ENCODE assay signal across 15 cellular contexts in genomic region chr20:38050691-38051090, GRCh38. TPM values are rescaled to one million over a fixed set of nuclear protein-coding genes. Genes with fewer than 3 reads are reported as not detected.
DNase-seq lines count a peak whose midpoint lies in the region; ATAC-seq lines count a peak whose summit lies in the region.
"Had no signal": no experiment of that assay in that cellular context is flagged by ENCODE, and none has a peak within 500 bp of the region (broad histone marks: within the 10 kb centered on the region; RNA-seq: fewer than 3 reads in every experiment).

No MANE protein-coding gene starts in this region.

- H3K4me3 ChIP-seq in CD4-positive, CD25-positive, alpha-beta regulatory T cell (ENCODE audit: low read depth, low read length) = no peak overlapping the region
- H3K4me3 ChIP-seq: suprapubic skin had no signal

- peaks cover 17% of the 10 kb centered on the region for H3K36me3 Mint-ChIP-seq in CD4-positive, CD25-positive, alpha-beta regulatory T cell
- H3K36me3 Mint-ChIP-seq in activated naive CD8-positive, alpha-beta T cell treated with anti-CD3 and anti-CD28 coated beads, Interleukin-2, amount 50 U/mL, for 24 hours (ENCODE audit: low read depth) = peaks cover 43% of the 10 kb centered on the region

- peak; percentile 31 to 46 for ATAC-seq in CD4-positive, CD25-positive, alpha-beta regulatory T cell (ENCODE audit: low read depth in 2 of 2)
- peak; percentile 53 for ATAC-seq in activated naive CD8-positive, alpha-beta T cell treated with anti-CD3 and anti-CD28 coated beads, Interleukin-2, amount 50 U/mL, for 24 hours
- ATAC-seq in HG02678 (IDR thresholded peaks at IDR 0.05; ENCODE audit: unreplicated experiment) (no peak), GM21825 (IDR thresholded peaks at IDR 0.05; ENCODE audit: unreplicated experiment) (no peak), GM19328 (IDR thresholded peaks at IDR 0.05; ENCODE audit: unreplicated experiment) (no peak)
- ATAC-seq: effector memory CD8-positive, alpha-beta T cell; left colon had no signal

- no peak overlapping the region for H3K27ac ChIP-seq in CD4-positive, CD25-positive, alpha-beta regulatory T cell (ENCODE audit: insufficient read depth, low read length, poor library complexity, severe bottlenecking)
- H3K27ac ChIP-seq: suprapubic skin had no signal

- H3K4me1 ChIP-seq in CD4-positive, CD25-positive, alpha-beta regulatory T cell (ENCODE audit: control insufficient read depth, insufficient read depth, low read length, poor library complexity, severe bottlenecking) = no peaks in the 10 kb centered on the region

- DNase-seq in CD4-positive, CD25-positive, alpha-beta regulatory T cell = no peak
- DNase-seq in HCEC 1CT = peak; percentile 40
- no peak for DNase-seq in activated naive CD8-positive, alpha-beta T cell treated with anti-CD3 and anti-CD28 coated beads, Interleukin-2, amount 50 U/mL, for 24 hours
- peak; percentile 34 for DNase-seq in kidney glomerular epithelial cell (lab: John Stamatoyannopoulos, UW)
- no peak for DNase-seq in cerebellar cortex (ENCODE audit: low spot score)
- DNase-seq: activated CD8-positive, alpha-beta memory T cell treated with anti-CD3 and anti-CD28 coated beads for 24 hours; effector memory CD8-positive, alpha-beta T cell; left colon; NCI-H345 had no signal

- peak overlapping the region in 1 of 3 donors; percentile 59 for H3K27ac Mint-ChIP-seq in CD4-positive, CD25-positive, alpha-beta regulatory T cell
- peak overlapping the region; percentile 63 for H3K27ac Mint-ChIP-seq in activated naive CD8-positive, alpha-beta T cell treated with anti-CD3 and anti-CD28 coated beads, Interleukin-2, amount 50 U/mL, for 24 hours
- H3K27ac Mint-ChIP-seq: T-helper 1 cell treated with Interleukin-12 subunit alpha and Interleukin-12 subunit beta and Interleukin-4 antibody, amounts not matched to agents 30 μg/mL and 1 μg/mL, for 36 hours had no signal

- H3K4me3 Mint-ChIP-seq in CD4-positive, CD25-positive, alpha-beta regulatory T cell = no peak overlapping the region
- no peak overlapping the region for H3K4me3 Mint-ChIP-seq in activated naive CD8-positive, alpha-beta T cell treated with anti-CD3 and anti-CD28 coated beads, Interleukin-2, amount 50 U/mL, for 24 hours
- H3K4me3 Mint-ChIP-seq: effector memory CD8-positive, alpha-beta T cell; neural crest cell; T-helper 1 cell treated with Interleukin-12 subunit alpha and Interleukin-12 subunit beta and Interleukin-4 antibody, amounts not matched to agents 30 μg/mL and 1 μg/mL, for 36 hours had no signal

- H3K9me3 ChIP-seq in CD4-positive, CD25-positive, alpha-beta regulatory T cell (ENCODE audit: control insufficient read depth in 2 of 2, low read length in 2 of 2) = no peaks in the 10 kb centered on the region
- H3K9me3 ChIP-seq: suprapubic skin had no signal

- H3K27me3 Mint-ChIP-seq in CD4-positive, CD25-positive, alpha-beta regulatory T cell = no peaks in the 10 kb centered on the region
- H3K27me3 Mint-ChIP-seq in activated naive CD8-positive, alpha-beta T cell treated with anti-CD3 and anti-CD28 coated beads, Interleukin-2, amount 50 U/mL, for 24 hours = no peaks in the 10 kb centered on the region
- H3K27me3 Mint-ChIP-seq: effector memory CD8-positive, alpha-beta T cell had no signal

- H3K27me3 ChIP-seq in CD4-positive, CD25-positive, alpha-beta regulatory T cell (ENCODE audit: control insufficient read depth, insufficient read depth, low read length) = no peaks in the 10 kb centered on the region
- H3K27me3 ChIP-seq: suprapubic skin had no signal

- H3K36me3 ChIP-seq in CD4-positive, CD25-positive, alpha-beta regulatory T cell (ENCODE audit: control insufficient read depth, insufficient read depth, low read length) = peaks cover 51% of the 10 kb centered on the region

- peaks cover 37 to 55% (median 44%) of the 10 kb centered on the region in 4 donors for H3K4me1 Mint-ChIP-seq in CD4-positive, CD25-positive, alpha-beta regulatory T cell
- H3K4me1 Mint-ChIP-seq in activated naive CD8-positive, alpha-beta T cell treated with anti-CD3 and anti-CD28 coated beads, Interleukin-2, amount 50 U/mL, for 24 hours = peaks cover 43% of the 10 kb centered on the region

- H3K9me3 Mint-ChIP-seq in CD4-positive, CD25-positive, alpha-beta regulatory T cell = no peaks in the 10 kb centered on the region
- no peaks in the 10 kb centered on the region for H3K9me3 Mint-ChIP-seq in activated naive CD8-positive, alpha-beta T cell treated with anti-CD3 and anti-CD28 coated beads, Interleukin-2, amount 50 U/mL, for 24 hours
- H3K9me3 Mint-ChIP-seq: effector memory CD8-positive, alpha-beta T cell; neural crest cell; T-helper 1 cell treated with Interleukin-12 subunit alpha and Interleukin-12 subunit beta and Interleukin-4 antibody, amounts not matched to agents 30 μg/mL and 1 μg/mL, for 36 hours had no signal

RNA-seq across cellular contexts. Expression of gene RPRD1B, which starts 17.1 kb away (rescaled TPM):
- total RNA-seq in CD4-positive, CD25-positive, alpha-beta regulatory T cell = 54.0 TPM
- 1 to 10 TPM; 3.8 to 6.2 (median 4.3) TPM for polyA plus RNA-seq in CD4-positive, CD25-positive, alpha-beta regulatory T cell

RNA-seq across cellular contexts. Expression of gene TTI1, which starts 17.4 kb away (rescaled TPM):
- 21.2 TPM for total RNA-seq in CD4-positive, CD25-positive, alpha-beta regulatory T cell
- 10 to 100 TPM; 15.2 to 19.0 (median 15.9) TPM for polyA plus RNA-seq in CD4-positive, CD25-positive, alpha-beta regulatory T cell

Comparison
In these comparisons a context has a peak if more than half of its experiments do, and no peak if none do; other contexts are left out.
1. ATAC-seq: peak in CD4-positive, CD25-positive, alpha-beta regulatory T cell (2 of 2) and activated naive CD8-positive, alpha-beta T cell treated with anti-CD3 and anti-CD28 coated beads, Interleukin-2, amount 50 U/mL, for 24 hours (single experiment); none in HG02678 (single experiment), GM21825 (single experiment) and GM19328 (single experiment).
2. DNase-seq: peak in HCEC 1CT (single experiment) and kidney glomerular epithelial cell (single experiment); none in CD4-positive, CD25-positive, alpha-beta regulatory T cell (0 of 3), activated naive CD8-positive, alpha-beta T cell treated with anti-CD3 and anti-CD28 coated beads, Interleukin-2, amount 50 U/mL, for 24 hours (single experiment) and cerebellar cortex (single experiment).